Comparison of ENCODE assay signal across 12 cellular contexts in the genomic region with DNA sequence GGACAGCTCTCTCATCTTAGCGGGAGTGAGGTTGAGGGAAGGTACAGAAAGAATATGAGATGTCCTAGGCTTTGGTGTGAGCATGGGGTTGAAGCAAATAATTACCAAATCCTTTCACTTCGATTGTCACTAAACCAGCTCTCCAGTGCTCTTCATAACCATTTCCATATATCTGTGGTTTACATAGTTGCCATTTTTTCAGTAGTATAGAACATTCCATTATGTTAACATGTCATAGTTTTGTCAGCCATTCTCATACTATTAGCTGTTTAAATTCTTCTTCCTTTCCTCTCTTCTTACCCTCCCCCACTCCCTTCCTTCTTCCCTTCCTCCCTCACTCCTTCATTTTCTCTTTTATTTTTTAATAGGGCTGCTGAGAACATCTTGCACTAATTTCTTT.
"Had no signal": no experiment of that assay in that cellular context is flagged by ENCODE, and none has a peak within 500 bp of the region (broad histone marks: within the 10 kb centered on the region; RNA-seq: fewer than 3 reads in every experiment).

No MANE protein-coding gene starts in this region.

- H3K27ac ChIP-seq: pancreas, tibial artery had no signal

- H3K9me3 ChIP-seq: pancreas, tibial artery had no signal

- ATAC-seq: esophagus mucosa; pancreas; stimulated activated memory B cell treated with anti-CD40 and anti-IgM and Interleukin-4, amounts not matched to agents 10 μg/mL and 1 μg/mL and 100 μg/mL, for 72 hours had no signal

- H3K27me3 ChIP-seq: pancreas, tibial artery had no signal

- H3K36me3 ChIP-seq: pancreas, tibial artery had no signal

- DNase-seq: activated CD4-positive, alpha-beta T cell treated with anti-CD3 and anti-CD28 coated beads, Interleukin-2, amount 50 U/mL, for 1 hour; activated naive CD4-positive, alpha-beta T cell treated with anti-CD3 and anti-CD28 coated beads, Interleukin-2, amount 50 U/mL, for 16 hours; activated T-cell treated with anti-CD3 and anti-CD28 coated beads for 4 hours; amniotic stem cell; cerebellar nuclear complex; hippocampal formation; kidney glomerular epithelial cell; pancreas; retina; tibial artery had no signal

- H3K4me3 ChIP-seq: pancreas, tibial artery had no signal

- H3K4me1 ChIP-seq: pancreas had no signal
